In the genomic region with DNA sequence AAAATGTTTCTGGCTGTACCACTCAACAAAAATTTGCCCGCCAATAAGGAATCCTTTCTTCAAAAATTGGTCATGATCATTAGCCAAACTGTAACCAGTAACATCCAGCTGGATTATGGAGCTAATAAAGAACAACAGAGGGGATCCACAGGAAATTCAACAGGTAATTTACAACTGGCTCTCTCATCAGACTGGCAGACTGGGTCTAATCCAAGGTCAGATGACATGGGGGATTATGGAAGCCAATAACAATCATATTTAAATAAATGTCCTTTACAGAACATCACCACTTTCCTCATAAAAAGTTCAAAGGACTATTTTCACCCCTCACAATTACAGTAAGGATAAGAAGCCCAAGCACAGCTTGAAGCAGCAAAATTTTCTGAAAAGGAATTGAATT, we compare ENCODE assay signal across 21 cellular contexts.
DNase-seq lines count a peak whose midpoint lies in the region; ATAC-seq and TF ChIP-seq lines count a peak whose summit lies in the region.
"Had no signal": no experiment of that assay in that cellular context is flagged by ENCODE, and none has a peak within 500 bp of the region (broad histone marks: within the 10 kb centered on the region; RNA-seq: fewer than 3 reads in every experiment).

No MANE protein-coding gene starts in this region.

- DNase-seq in NCI-H82 (lab: John Stamatoyannopoulos, UW) (peak; percentile 34), NCI-H82 treated with DMSO at 0.1 percent for 48 hours (lab: John Stamatoyannopoulos, UW; ENCODE audit: unreplicated experiment) (no peak), D341Med (ENCODE audit: low spot score) (peak; percentile 45), T-helper 17 cell (no peak), trophoblast cell (no peak), NCI-H774 (lab: John Stamatoyannopoulos, UW) (no peak), COLO668 (lab: John Stamatoyannopoulos, UW; ENCODE audit: unreplicated experiment) (no peak), uterus (no peak)
- DNase-seq: Calu3, DMS53, EL, GOT3, NCI-H1105, NCI-H2081 treated with DMSO at 0.1 percent for 48 hours, NCI-H446 treated with DMSO at 0.1 percent for 48 hours, NCI-H748 treated with DMSO at 0.1 percent for 48 hours, PC-3 had no signal

- peaks cover 0 to 1% of the 10 kb centered on the region in 2 experiments for H3K4me1 ChIP-seq in trophoblast cell (ENCODE audit: control insufficient read depth in 1 of 2, insufficient read depth in 2 of 2, low read length in 2 of 2)
- peaks cover 0 to 11% of the 10 kb centered on the region in 2 donors for H3K4me1 ChIP-seq in uterus

- no peaks in the 10 kb centered on the region for H3K27me3 Mint-ChIP-seq in T-helper 17 cell

- no peak overlapping the region for H3K14ac ChIP-seq in trophoblast cell (ENCODE audit: low read length)

- no peak overlapping the region for H4K8ac ChIP-seq in trophoblast cell (ENCODE audit: low read depth, low read length)

- H3K79me2 ChIP-seq in trophoblast cell (ENCODE audit: control insufficient read depth, insufficient read depth, low read length, poor library complexity): peaks cover 13% of the 10 kb centered on the region

- peak overlapping the region; percentile 69 for H3K27ac Mint-ChIP-seq in T-helper 17 cell

- no peak overlapping the region for H3K18ac ChIP-seq in trophoblast cell (ENCODE audit: low read length)

- no peak overlapping the region for H3K27ac ChIP-seq in trophoblast cell (ENCODE audit: low read depth, low read length)
- no peak overlapping the region for H3K27ac ChIP-seq in uterus
- H3K27ac ChIP-seq: 22Rv1 had no signal

- H3K4me3 Mint-ChIP-seq in T-helper 17 cell: no peak overlapping the region
- H3K4me3 Mint-ChIP-seq: CD14-positive monocyte had no signal

- H3K23ac ChIP-seq in trophoblast cell (ENCODE audit: low read length): no peak overlapping the region

- H4K12ac ChIP-seq in trophoblast cell (ENCODE audit: low read depth, low read length): no peak overlapping the region

- H4K91ac ChIP-seq in trophoblast cell (ENCODE audit: low read depth, low read length): no peak overlapping the region

- peaks cover 81% of the 10 kb centered on the region for H3K4me1 Mint-ChIP-seq in T-helper 17 cell

- H3K9ac ChIP-seq in trophoblast cell (ENCODE audit: low read length): no peak overlapping the region

- no peaks in the 10 kb centered on the region for H3K27me3 ChIP-seq in trophoblast cell (ENCODE audit: insufficient read depth, low read length)
- no peaks in the 10 kb centered on the region for H3K27me3 ChIP-seq in uterus

- no peak overlapping the region for H2BK120ac ChIP-seq in trophoblast cell (ENCODE audit: insufficient read depth, low read length, poor library complexity)

- no peak for TF ChIP-seq CTCF in uterus (IDR thresholded peaks at IDR 0.05)

- no peaks in the 10 kb centered on the region for H3K79me1 ChIP-seq in trophoblast cell (ENCODE audit: low read length)

- TF ChIP-seq POLR2A in uterus (IDR thresholded peaks at IDR 0.05): no peak

- no CpG with 5 or more reads among the region's 1 CpG for WGBS in trophoblast cell (ENCODE audit: extremely low coverage, insufficient coverage, insufficient read length)

- H3K9me3 ChIP-seq in T-helper 17 cell (ENCODE audit: control insufficient read depth, low read length, poor library complexity, severe bottlenecking): no peaks in the 10 kb centered on the region
- no peaks in the 10 kb centered on the region for H3K9me3 ChIP-seq in trophoblast cell (ENCODE audit: insufficient read depth, low read depth, low read length)
- H3K9me3 ChIP-seq in uterus: no peaks in the 10 kb centered on the region

- no peak overlapping the region for H3K4me2 ChIP-seq in trophoblast cell (ENCODE audit: low read length)

- H2BK5ac ChIP-seq in trophoblast cell (ENCODE audit: low read depth, low read length, poor library complexity): no peak overlapping the region

- no peak overlapping the region for H2AK5ac ChIP-seq in trophoblast cell (ENCODE audit: low read length)

- intact Hi-C loops in uterus (cut with DNase I; ENCODE audit: low total_unique reads): no loop called here

- no peaks in the 10 kb centered on the region for H3K36me3 Mint-ChIP-seq in T-helper 17 cell (ENCODE audit: low read depth)

- H2AFZ ChIP-seq in trophoblast cell (ENCODE audit: insufficient read depth, low read length, poor library complexity): no peak overlapping the region

- H3K36me3 ChIP-seq in trophoblast cell (ENCODE audit: control insufficient read depth in 1 of 2, insufficient read depth in 2 of 2, low read length in 2 of 2) (no peaks in the 10 kb centered on the region), uterus (no peaks in the 10 kb centered on the region)

- H2BK12ac ChIP-seq in trophoblast cell (ENCODE audit: low read length): no peak overlapping the region

- peak overlapping the region; percentile 97 for H3K4ac ChIP-seq in trophoblast cell (ENCODE audit: low read depth, low read length)

- H3K4me3 ChIP-seq in trophoblast cell (ENCODE audit: low read depth, low read length): no peak overlapping the region
- H3K4me3 ChIP-seq in uterus: no peak overlapping the region
- H3K4me3 ChIP-seq: GM12878 had no signal

- no peak for ATAC-seq in T-helper 17 cell
- ATAC-seq: GM12878, HCT116, PC-3 had no signal

Comparison
In these comparisons a context has a peak if more than half of its experiments do, and no peak if none do; other contexts are left out.
1. DNase-seq: peak in NCI-H82 (single experiment) and D341Med (single experiment); none in NCI-H82 treated with DMSO at 0.1 percent for 48 hours (single experiment), T-helper 17 cell (0 of 3), trophoblast cell (0 of 2), NCI-H774 (single experiment), COLO668 (single experiment) and uterus (0 of 2).